In the genomic region with DNA sequence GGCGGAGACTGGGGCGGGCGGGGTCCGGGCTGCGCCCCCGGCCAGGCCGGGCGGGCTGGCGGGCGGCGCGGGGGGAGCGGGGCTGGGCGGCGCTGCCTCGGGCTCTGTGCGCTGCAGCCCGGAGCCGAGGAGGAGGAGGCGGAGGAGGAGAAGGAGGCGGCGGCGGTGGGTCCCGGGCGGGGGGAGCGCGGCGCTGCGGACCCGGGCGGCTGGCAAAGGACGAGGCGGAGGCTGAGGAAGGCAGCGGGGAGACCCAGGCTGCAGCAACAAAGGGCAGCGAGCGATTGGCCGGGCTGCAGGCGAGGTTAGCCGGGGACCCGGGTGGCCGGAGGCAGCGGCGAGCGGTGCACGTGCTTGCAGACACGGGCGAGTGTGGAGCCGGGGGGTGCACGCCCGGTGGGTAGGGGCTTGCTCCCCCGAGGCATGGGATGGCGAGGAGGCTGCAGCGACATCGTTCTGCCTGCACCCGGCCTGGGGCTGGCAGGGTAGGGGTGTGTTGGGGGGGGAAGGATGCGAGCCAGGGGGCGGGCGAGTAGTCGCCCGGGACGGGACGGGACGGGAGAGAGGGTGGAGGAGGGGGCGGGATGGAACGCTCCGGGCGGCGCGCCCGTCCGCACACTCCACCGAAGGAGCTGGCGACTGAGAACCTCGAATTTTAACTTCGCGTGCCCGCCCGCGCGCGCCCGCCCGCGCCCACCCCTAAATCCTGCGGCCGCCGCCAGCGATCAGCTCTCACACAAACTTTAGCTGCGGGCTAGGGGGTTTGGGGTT, we compare ENCODE assay signal across 1 cellular context.
TF ChIP-seq lines count a peak whose summit lies in the region.

No MANE protein-coding gene starts in this region.

TF ChIP-seq in HepG2, 621 proteins besides CTCF, POLR2A, EP300 and RAD21 (continued from another document and continues in another):
- TF ChIP-seq, protein P1, sequence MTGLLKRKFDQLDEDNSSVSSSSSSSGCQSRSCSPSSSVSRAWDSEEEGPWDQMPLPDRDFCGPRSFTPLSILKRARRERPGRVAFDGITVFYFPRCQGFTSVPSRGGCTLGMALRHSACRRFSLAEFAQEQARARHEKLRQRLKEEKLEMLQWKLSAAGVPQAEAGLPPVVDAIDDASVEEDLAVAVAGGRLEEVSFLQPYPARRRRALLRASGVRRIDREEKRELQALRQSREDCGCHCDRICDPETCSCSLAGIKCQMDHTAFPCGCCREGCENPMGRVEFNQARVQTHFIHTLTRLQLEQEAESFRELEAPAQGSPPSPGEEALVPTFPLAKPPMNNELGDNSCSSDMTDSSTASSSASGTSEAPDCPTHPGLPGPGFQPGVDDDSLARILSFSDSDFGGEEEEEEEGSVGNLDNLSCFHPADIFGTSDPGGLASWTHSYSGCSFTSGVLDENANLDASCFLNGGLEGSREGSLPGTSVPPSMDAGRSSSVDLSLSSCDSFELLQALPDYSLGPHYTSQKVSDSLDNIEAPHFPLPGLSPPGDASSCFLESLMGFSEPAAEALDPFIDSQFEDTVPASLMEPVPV (CRISPR knock-in tag; IDR thresholded peaks at IDR 0.05): 0 out of 2 replicates have a peak, but pooled peaks have one; percentile 44
- TF ChIP-seq ZNF34 (CRISPR knock-in tag; IDR thresholded peaks at IDR 0.05; ENCODE audit: borderline replicate concordance) (no peak), PITX1 (CRISPR knock-in tag; IDR thresholded peaks at IDR 0.05) (no peak), KAT8 (CRISPR knock-in tag; IDR thresholded peaks at IDR 0.05) (0 out of 2 replicates have a peak, but pooled peaks have one; percentile 6), ZNF841 (CRISPR knock-in tag; IDR thresholded peaks at IDR 0.05; ENCODE audit: borderline replicate concordance) (no peak), ZNF430 (CRISPR knock-in tag; IDR thresholded peaks at IDR 0.05) (peak; percentile 22; the same call in 1 of the 2 replicates), ETV6 (CRISPR knock-in tag; conservative IDR thresholded peaks at IDR 0.05) (0 out of 2 replicates have a peak, but pooled peaks have one; percentile 62), THYN1 (CRISPR knock-in tag; IDR thresholded peaks at IDR 0.05; ENCODE audit: borderline replicate concordance, low read depth) (no peak), SOX5 (CRISPR knock-in tag; IDR thresholded peaks at IDR 0.05; ENCODE audit: borderline replicate concordance) (no peak), SP2 (CRISPR knock-in tag; IDR thresholded peaks at IDR 0.05) (no peak), TMF1 (CRISPR knock-in tag; IDR thresholded peaks at IDR 0.05; ENCODE audit: low read depth) (0 out of 2 replicates have a peak, but pooled peaks have one; percentile 45), ZNF24 (IDR thresholded peaks at IDR 0.05) (no peak), ZNF33B (CRISPR knock-in tag; IDR thresholded peaks at IDR 0.05) (no peak), HMG20A (CRISPR knock-in tag; IDR thresholded peaks at IDR 0.05; ENCODE audit: borderline replicate concordance) (no peak), HOXA5 (CRISPR knock-in tag; IDR thresholded peaks at IDR 0.05) (0 out of 2 replicates have a peak, but pooled peaks have one; percentile 1), ZNF883 (CRISPR knock-in tag; IDR thresholded peaks at IDR 0.05; ENCODE audit: not compliant biosample characterization) (peak; percentile 27), FOXK2 (IDR thresholded peaks at IDR 0.05) (no peak), ZSCAN25 (CRISPR knock-in tag; IDR thresholded peaks at IDR 0.05) (peak; percentile 89), ZNF264 (CRISPR knock-in tag; IDR thresholded peaks at IDR 0.05) (no peak), NCOA1 (CRISPR knock-in tag; IDR thresholded peaks at IDR 0.05) (no peak), ZNF629 (CRISPR knock-in tag; conservative IDR thresholded peaks at IDR 0.05) (no peak), ZNF431 (CRISPR knock-in tag; IDR thresholded peaks at IDR 0.05; ENCODE audit: borderline replicate concordance, low read depth) (peak; percentile 63; the same call in 1 of the 2 replicates), ZNF709 (CRISPR knock-in tag; IDR thresholded peaks at IDR 0.05) (no peak; the same call in 1 of the 2 replicates), ZNF383 (CRISPR knock-in tag; IDR thresholded peaks at IDR 0.05; ENCODE audit: borderline replicate concordance) (no peak), CENPX (CRISPR knock-in tag; IDR thresholded peaks at IDR 0.05) (no peak), NR2F2 (IDR thresholded peaks at IDR 0.05; ENCODE audit: borderline replicate concordance, low read depth) (no peak), ZNF781 (CRISPR knock-in tag; IDR thresholded peaks at IDR 0.05; ENCODE audit: borderline replicate concordance, not compliant biosample characterization) (no peak)
- TF ChIP-seq, protein P2, sequence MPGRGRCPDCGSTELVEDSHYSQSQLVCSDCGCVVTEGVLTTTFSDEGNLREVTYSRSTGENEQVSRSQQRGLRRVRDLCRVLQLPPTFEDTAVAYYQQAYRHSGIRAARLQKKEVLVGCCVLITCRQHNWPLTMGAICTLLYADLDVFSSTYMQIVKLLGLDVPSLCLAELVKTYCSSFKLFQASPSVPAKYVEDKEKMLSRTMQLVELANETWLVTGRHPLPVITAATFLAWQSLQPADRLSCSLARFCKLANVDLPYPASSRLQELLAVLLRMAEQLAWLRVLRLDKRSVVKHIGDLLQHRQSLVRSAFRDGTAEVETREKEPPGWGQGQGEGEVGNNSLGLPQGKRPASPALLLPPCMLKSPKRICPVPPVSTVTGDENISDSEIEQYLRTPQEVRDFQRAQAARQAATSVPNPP (CRISPR knock-in tag; IDR thresholded peaks at IDR 0.05): no peak
- TF ChIP-seq, protein P3, sequence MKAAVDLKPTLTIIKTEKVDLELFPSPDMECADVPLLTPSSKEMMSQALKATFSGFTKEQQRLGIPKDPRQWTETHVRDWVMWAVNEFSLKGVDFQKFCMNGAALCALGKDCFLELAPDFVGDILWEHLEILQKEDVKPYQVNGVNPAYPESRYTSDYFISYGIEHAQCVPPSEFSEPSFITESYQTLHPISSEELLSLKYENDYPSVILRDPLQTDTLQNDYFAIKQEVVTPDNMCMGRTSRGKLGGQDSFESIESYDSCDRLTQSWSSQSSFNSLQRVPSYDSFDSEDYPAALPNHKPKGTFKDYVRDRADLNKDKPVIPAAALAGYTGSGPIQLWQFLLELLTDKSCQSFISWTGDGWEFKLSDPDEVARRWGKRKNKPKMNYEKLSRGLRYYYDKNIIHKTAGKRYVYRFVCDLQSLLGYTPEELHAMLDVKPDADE (CRISPR knock-in tag; IDR thresholded peaks at IDR 0.05): no peak
- TF ChIP-seq, protein P4, sequence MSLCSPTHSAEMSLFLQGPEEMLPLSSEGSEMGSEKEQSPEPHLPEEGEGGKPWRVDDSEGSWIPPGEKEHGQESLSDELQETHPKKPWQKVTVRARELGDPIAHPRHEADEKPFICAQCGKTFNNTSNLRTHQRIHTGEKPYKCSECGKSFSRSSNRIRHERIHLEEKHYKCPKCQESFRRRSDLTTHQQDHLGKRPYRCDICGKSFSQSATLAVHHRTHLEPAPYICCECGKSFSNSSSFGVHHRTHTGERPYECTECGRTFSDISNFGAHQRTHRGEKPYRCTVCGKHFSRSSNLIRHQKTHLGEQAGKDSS (CRISPR knock-in tag; IDR thresholded peaks at IDR 0.05; ENCODE audit: borderline replicate concordance, low read depth): no peak
- TF ChIP-seq, protein P5, sequence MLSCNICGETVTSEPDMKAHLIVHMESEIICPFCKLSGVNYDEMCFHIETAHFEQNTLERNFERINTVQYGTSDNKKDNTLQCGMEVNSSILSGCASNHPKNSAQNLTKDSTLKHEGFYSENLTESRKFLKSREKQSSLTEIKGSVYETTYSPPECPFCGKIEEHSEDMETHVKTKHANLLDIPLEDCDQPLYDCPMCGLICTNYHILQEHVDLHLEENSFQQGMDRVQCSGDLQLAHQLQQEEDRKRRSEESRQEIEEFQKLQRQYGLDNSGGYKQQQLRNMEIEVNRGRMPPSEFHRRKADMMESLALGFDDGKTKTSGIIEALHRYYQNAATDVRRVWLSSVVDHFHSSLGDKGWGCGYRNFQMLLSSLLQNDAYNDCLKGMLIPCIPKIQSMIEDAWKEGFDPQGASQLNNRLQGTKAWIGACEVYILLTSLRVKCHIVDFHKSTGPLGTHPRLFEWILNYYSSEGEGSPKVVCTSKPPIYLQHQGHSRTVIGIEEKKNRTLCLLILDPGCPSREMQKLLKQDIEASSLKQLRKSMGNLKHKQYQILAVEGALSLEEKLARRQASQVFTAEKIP (CRISPR knock-in tag; IDR thresholded peaks at IDR 0.05; ENCODE audit: borderline replicate concordance): no peak
- TF ChIP-seq, protein P6, sequence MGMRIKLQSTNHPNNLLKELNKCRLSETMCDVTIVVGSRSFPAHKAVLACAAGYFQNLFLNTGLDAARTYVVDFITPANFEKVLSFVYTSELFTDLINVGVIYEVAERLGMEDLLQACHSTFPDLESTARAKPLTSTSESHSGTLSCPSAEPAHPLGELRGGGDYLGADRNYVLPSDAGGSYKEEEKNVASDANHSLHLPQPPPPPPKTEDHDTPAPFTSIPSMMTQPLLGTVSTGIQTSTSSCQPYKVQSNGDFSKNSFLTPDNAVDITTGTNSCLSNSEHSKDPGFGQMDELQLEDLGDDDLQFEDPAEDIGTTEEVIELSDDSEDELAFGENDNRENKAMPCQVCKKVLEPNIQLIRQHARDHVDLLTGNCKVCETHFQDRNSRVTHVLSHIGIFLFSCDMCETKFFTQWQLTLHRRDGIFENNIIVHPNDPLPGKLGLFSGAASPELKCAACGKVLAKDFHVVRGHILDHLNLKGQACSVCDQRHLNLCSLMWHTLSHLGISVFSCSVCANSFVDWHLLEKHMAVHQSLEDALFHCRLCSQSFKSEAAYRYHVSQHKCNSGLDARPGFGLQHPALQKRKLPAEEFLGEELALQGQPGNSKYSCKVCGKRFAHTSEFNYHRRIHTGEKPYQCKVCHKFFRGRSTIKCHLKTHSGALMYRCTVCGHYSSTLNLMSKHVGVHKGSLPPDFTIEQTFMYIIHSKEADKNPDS (CRISPR knock-in tag; IDR thresholded peaks at IDR 0.05): no peak
- TF ChIP-seq, protein P7, sequence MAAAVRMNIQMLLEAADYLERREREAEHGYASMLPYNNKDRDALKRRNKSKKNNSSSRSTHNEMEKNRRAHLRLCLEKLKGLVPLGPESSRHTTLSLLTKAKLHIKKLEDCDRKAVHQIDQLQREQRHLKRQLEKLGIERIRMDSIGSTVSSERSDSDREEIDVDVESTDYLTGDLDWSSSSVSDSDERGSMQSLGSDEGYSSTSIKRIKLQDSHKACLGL (CRISPR knock-in tag; IDR thresholded peaks at IDR 0.05): peak; percentile 84
- TF ChIP-seq, protein P8, sequence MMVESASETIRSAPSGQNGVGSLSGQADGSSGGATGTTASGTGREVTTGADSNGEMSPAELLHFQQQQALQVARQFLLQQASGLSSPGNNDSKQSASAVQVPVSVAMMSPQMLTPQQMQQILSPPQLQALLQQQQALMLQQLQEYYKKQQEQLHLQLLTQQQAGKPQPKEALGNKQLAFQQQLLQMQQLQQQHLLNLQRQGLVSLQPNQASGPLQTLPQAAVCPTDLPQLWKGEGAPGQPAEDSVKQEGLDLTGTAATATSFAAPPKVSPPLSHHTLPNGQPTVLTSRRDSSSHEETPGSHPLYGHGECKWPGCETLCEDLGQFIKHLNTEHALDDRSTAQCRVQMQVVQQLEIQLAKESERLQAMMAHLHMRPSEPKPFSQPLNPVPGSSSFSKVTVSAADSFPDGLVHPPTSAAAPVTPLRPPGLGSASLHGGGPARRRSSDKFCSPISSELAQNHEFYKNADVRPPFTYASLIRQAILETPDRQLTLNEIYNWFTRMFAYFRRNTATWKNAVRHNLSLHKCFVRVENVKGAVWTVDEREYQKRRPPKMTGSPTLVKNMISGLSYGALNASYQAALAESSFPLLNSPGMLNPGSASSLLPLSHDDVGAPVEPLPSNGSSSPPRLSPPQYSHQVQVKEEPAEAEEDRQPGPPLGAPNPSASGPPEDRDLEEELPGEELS (CRISPR knock-in tag; IDR thresholded peaks at IDR 0.05): no peak
- TF ChIP-seq, protein P9, sequence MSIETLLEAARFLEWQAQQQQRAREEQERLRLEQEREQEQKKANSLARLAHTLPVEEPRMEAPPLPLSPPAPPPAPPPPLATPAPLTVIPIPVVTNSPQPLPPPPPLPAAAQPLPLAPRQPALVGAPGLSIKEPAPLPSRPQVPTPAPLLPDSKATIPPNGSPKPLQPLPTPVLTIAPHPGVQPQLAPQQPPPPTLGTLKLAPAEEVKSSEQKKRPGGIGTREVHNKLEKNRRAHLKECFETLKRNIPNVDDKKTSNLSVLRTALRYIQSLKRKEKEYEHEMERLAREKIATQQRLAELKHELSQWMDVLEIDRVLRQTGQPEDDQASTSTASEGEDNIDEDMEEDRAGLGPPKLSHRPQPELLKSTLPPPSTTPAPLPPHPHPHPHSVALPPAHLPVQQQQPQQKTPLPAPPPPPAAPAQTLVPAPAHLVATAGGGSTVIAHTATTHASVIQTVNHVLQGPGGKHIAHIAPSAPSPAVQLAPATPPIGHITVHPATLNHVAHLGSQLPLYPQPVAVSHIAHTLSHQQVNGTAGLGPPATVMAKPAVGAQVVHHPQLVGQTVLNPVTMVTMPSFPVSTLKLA (IDR thresholded peaks at IDR 0.05): peak; percentile 51
- TF ChIP-seq, protein P10, sequence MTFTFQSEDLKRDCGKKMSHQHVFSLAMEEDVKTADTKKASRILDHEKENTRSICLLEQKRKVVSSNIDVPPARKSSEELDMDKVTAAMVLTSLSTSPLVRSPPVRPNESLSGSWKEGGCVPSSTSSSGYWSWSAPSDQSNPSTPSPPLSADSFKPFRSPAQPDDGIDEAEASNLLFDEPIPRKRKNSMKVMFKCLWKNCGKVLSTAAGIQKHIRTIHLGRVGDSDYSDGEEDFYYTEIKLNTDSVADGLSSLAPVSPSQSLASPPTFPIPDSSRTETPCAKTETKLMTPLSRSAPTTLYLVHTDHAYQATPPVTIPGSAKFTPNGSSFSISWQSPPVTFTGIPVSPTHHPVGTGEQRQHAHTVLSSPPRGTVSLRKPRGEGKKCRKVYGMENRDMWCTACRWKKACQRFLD (CRISPR knock-in tag; IDR thresholded peaks at IDR 0.05; ENCODE audit: borderline replicate concordance): no peak
- TF ChIP-seq, protein P11, sequence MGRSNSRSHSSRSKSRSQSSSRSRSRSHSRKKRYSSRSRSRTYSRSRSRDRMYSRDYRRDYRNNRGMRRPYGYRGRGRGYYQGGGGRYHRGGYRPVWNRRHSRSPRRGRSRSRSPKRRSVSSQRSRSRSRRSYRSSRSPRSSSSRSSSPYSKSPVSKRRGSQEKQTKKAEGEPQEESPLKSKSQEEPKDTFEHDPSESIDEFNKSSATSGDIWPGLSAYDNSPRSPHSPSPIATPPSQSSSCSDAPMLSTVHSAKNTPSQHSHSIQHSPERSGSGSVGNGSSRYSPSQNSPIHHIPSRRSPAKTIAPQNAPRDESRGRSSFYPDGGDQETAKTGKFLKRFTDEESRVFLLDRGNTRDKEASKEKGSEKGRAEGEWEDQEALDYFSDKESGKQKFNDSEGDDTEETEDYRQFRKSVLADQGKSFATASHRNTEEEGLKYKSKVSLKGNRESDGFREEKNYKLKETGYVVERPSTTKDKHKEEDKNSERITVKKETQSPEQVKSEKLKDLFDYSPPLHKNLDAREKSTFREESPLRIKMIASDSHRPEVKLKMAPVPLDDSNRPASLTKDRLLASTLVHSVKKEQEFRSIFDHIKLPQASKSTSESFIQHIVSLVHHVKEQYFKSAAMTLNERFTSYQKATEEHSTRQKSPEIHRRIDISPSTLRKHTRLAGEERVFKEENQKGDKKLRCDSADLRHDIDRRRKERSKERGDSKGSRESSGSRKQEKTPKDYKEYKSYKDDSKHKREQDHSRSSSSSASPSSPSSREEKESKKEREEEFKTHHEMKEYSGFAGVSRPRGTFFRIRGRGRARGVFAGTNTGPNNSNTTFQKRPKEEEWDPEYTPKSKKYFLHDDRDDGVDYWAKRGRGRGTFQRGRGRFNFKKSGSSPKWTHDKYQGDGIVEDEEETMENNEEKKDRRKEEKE (IDR thresholded peaks at IDR 0.05): no peak
- TF ChIP-seq, protein P12, sequence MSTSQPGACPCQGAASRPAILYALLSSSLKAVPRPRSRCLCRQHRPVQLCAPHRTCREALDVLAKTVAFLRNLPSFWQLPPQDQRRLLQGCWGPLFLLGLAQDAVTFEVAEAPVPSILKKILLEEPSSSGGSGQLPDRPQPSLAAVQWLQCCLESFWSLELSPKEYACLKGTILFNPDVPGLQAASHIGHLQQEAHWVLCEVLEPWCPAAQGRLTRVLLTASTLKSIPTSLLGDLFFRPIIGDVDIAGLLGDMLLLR (CRISPR knock-in tag; IDR thresholded peaks at IDR 0.05): peak; percentile 74; the same call in 1 of the 2 replicates
